ENCODE assay signal across 25 cellular contexts in genomic region chr17:1873418-1873817, GRCh38. TPM values are rescaled to one million over a fixed set of nuclear protein-coding genes. Genes with fewer than 3 reads are reported as not detected.
DNase-seq lines count a peak whose midpoint lies in the region; ATAC-seq and TF ChIP-seq lines count a peak whose summit lies in the region.
"Had no signal": no experiment of that assay in that cellular context is flagged by ENCODE, and none has a peak within 500 bp of the region (broad histone marks: within the 10 kb centered on the region; RNA-seq: fewer than 3 reads in every experiment).

No MANE protein-coding gene starts in this region.

- no TSS peak for BruUV-seq in PC-3 (replicated peaks; lab: Mats Ljungman, UMichigan)
- no TSS peak for BruUV-seq in MCF 10A (replicated peaks; lab: Mats Ljungman, UMichigan)

- no peaks in the 10 kb centered on the region for H3K9me3 Mint-ChIP-seq in activated CD8-positive, alpha-beta memory T cell treated with anti-CD3 and anti-CD28 coated beads, Interleukin-2, amount 10 ng/mL, durations not matched to agents 7 days and 5 days (ENCODE audit: low read depth)
- H3K9me3 Mint-ChIP-seq in activated naive CD4-positive, alpha-beta T cell treated with anti-CD3 and anti-CD28 coated beads, Interleukin-2, amount 50 U/mL, for 24 hours, result no peaks in the 10 kb centered on the region
- no peaks in the 10 kb centered on the region for H3K9me3 Mint-ChIP-seq in stimulated activated memory B cell treated with anti-CD40 and anti-IgM and Interleukin-4, amounts not matched to agents 10 μg/mL and 1 μg/mL and 100 μg/mL, for 72 hours
- H3K9me3 Mint-ChIP-seq in MCF 10A (ENCODE audit: unreplicated experiment), result no peaks in the 10 kb centered on the region
- H3K9me3 Mint-ChIP-seq: dendritic cell treated with granulocyte-macrophage colony-stimulating factor and Interleukin-4, amounts not matched to agents 40 ng/mL and 50 ng/mL, for 4 days had no signal

- no peak for DNase-seq in activated CD8-positive, alpha-beta memory T cell treated with anti-CD3 and anti-CD28 coated beads, Interleukin-2, amount 10 ng/mL, durations not matched to agents 7 days and 5 days
- DNase-seq in activated CD8-positive, alpha-beta memory T cell treated with anti-CD3 and anti-CD28 coated beads, Interleukin-2, amount 50 U/mL, for 4 hours, result no peak
- peak; percentile 32 for DNase-seq in GM20000 (ENCODE audit: low spot score)
- DNase-seq in PC-3, result no peak
- DNase-seq in mucosa of gallbladder (ENCODE audit: low spot score), result no peak
- DNase-seq in MCF 10A (ENCODE audit: unreplicated experiment), result no peak
- DNase-seq: DMS 273 treated with DMSO at 0.1 percent for 48 hours, foreskin melanocyte, hypothalamus, islet precursor cell, NCI-H146, NCI-H2171 treated with DMSO at 0.1 percent for 48 hours, NCI-H748 treated with DMSO at 0.1 percent for 48 hours, OCI-M1, SIG-M5, sigmoid colon, WERI-Rb-1 had no signal

- peaks cover 60% of the 10 kb centered on the region for H3K4me1 Mint-ChIP-seq in activated CD8-positive, alpha-beta memory T cell treated with anti-CD3 and anti-CD28 coated beads, Interleukin-2, amount 10 ng/mL, durations not matched to agents 7 days and 5 days
- peaks cover 66% of the 10 kb centered on the region for H3K4me1 Mint-ChIP-seq in activated naive CD4-positive, alpha-beta T cell treated with anti-CD3 and anti-CD28 coated beads, Interleukin-2, amount 50 U/mL, for 24 hours
- H3K4me1 Mint-ChIP-seq in stimulated activated memory B cell treated with anti-CD40 and anti-IgM and Interleukin-4, amounts not matched to agents 10 μg/mL and 1 μg/mL and 100 μg/mL, for 72 hours, result no peaks in the 10 kb centered on the region
- no peaks in the 10 kb centered on the region for H3K4me1 Mint-ChIP-seq in MCF 10A (ENCODE audit: insufficient read depth, unreplicated experiment)

- no peak overlapping the region for H3K4me2 ChIP-seq in PC-3 (ENCODE audit: low read length)
- H3K4me2 ChIP-seq: A549, BLaER1 had no signal

- H3K4me3 Mint-ChIP-seq in activated CD8-positive, alpha-beta memory T cell treated with anti-CD3 and anti-CD28 coated beads, Interleukin-2, amount 10 ng/mL, durations not matched to agents 7 days and 5 days, result peak overlapping the region; percentile 11
- H3K4me3 Mint-ChIP-seq in activated naive CD4-positive, alpha-beta T cell treated with anti-CD3 and anti-CD28 coated beads, Interleukin-2, amount 50 U/mL, for 24 hours, result peak overlapping the region; percentile 79
- no peak overlapping the region for H3K4me3 Mint-ChIP-seq in stimulated activated memory B cell treated with anti-CD40 and anti-IgM and Interleukin-4, amounts not matched to agents 10 μg/mL and 1 μg/mL and 100 μg/mL, for 72 hours
- H3K4me3 Mint-ChIP-seq in MCF 10A (ENCODE audit: unreplicated experiment), result no peak overlapping the region
- H3K4me3 Mint-ChIP-seq: dendritic cell treated with granulocyte-macrophage colony-stimulating factor and Interleukin-4, amounts not matched to agents 40 ng/mL and 50 ng/mL, for 4 days had no signal

- no peaks in the 10 kb centered on the region for H3K27me3 ChIP-seq in PC-3 (ENCODE audit: low read length)
- H3K27me3 ChIP-seq: BLaER1, breast epithelium, sigmoid colon had no signal

- intact Hi-C loops in PC-3 (cut with micrococcal nuclease) (no loop called here), MCF 10A (cut with micrococcal nuclease) (no loop called here)

- peak overlapping the region; percentile 77 for H3K27ac Mint-ChIP-seq in activated CD8-positive, alpha-beta memory T cell treated with anti-CD3 and anti-CD28 coated beads, Interleukin-2, amount 10 ng/mL, durations not matched to agents 7 days and 5 days
- H3K27ac Mint-ChIP-seq in activated naive CD4-positive, alpha-beta T cell treated with anti-CD3 and anti-CD28 coated beads, Interleukin-2, amount 50 U/mL, for 24 hours, result peak overlapping the region; percentile 91
- peak overlapping the region; percentile 26 for H3K27ac Mint-ChIP-seq in stimulated activated memory B cell treated with anti-CD40 and anti-IgM and Interleukin-4, amounts not matched to agents 10 μg/mL and 1 μg/mL and 100 μg/mL, for 72 hours
- no peak overlapping the region for H3K27ac Mint-ChIP-seq in MCF 10A (ENCODE audit: low read depth, unreplicated experiment)
- H3K27ac Mint-ChIP-seq: dendritic cell treated with granulocyte-macrophage colony-stimulating factor and Interleukin-4, amounts not matched to agents 40 ng/mL and 50 ng/mL, for 4 days had no signal

- peaks cover 57% of the 10 kb centered on the region for H3K36me3 Mint-ChIP-seq in activated CD8-positive, alpha-beta memory T cell treated with anti-CD3 and anti-CD28 coated beads, Interleukin-2, amount 10 ng/mL, durations not matched to agents 7 days and 5 days
- peaks cover 31% of the 10 kb centered on the region for H3K36me3 Mint-ChIP-seq in activated naive CD4-positive, alpha-beta T cell treated with anti-CD3 and anti-CD28 coated beads, Interleukin-2, amount 50 U/mL, for 24 hours
- H3K36me3 Mint-ChIP-seq in stimulated activated memory B cell treated with anti-CD40 and anti-IgM and Interleukin-4, amounts not matched to agents 10 μg/mL and 1 μg/mL and 100 μg/mL, for 72 hours, result peaks cover 64% of the 10 kb centered on the region
- H3K36me3 Mint-ChIP-seq in MCF 10A (ENCODE audit: insufficient read depth, unreplicated experiment), result peaks cover 85% of the 10 kb centered on the region

- no peak overlapping the region for H3K9ac ChIP-seq in PC-3 (ENCODE audit: low read length)
- H3K9ac ChIP-seq: BLaER1 had no signal

- TF ChIP-seq CTCF in GM20000 (IDR thresholded peaks at IDR 0.05; ENCODE audit: extremely low read depth, missing control alignments), result no peak
- TF ChIP-seq CTCF in PC-3 (conservative IDR thresholded peaks at IDR 0.05; ENCODE audit: low read depth, low read length), result no peak
- TF ChIP-seq CTCF in MCF 10A (IDR thresholded peaks at IDR 0.05; ENCODE audit: unreplicated experiment), result no peak

- no peaks in the 10 kb centered on the region for H3K4me1 ChIP-seq in PC-3 (ENCODE audit: insufficient read depth, low read length)
- H3K4me1 ChIP-seq: A549, breast epithelium, sigmoid colon had no signal

- H3K27me3 Mint-ChIP-seq in activated CD8-positive, alpha-beta memory T cell treated with anti-CD3 and anti-CD28 coated beads, Interleukin-2, amount 10 ng/mL, durations not matched to agents 7 days and 5 days, result no peaks in the 10 kb centered on the region
- no peaks in the 10 kb centered on the region for H3K27me3 Mint-ChIP-seq in activated naive CD4-positive, alpha-beta T cell treated with anti-CD3 and anti-CD28 coated beads, Interleukin-2, amount 50 U/mL, for 24 hours
- H3K27me3 Mint-ChIP-seq in stimulated activated memory B cell treated with anti-CD40 and anti-IgM and Interleukin-4, amounts not matched to agents 10 μg/mL and 1 μg/mL and 100 μg/mL, for 72 hours, result no peaks in the 10 kb centered on the region
- H3K27me3 Mint-ChIP-seq in MCF 10A (ENCODE audit: insufficient read depth, unreplicated experiment), result no peaks in the 10 kb centered on the region
- H3K27me3 Mint-ChIP-seq: dendritic cell treated with granulocyte-macrophage colony-stimulating factor and Interleukin-4, amounts not matched to agents 40 ng/mL and 50 ng/mL, for 4 days had no signal

- no peaks in the 10 kb centered on the region for H4K20me1 ChIP-seq in PC-3 (ENCODE audit: low read length)
- H4K20me1 ChIP-seq: BLaER1 had no signal

- CTCF ChIA-PET in activated CD8-positive, alpha-beta memory T cell treated with anti-CD3 and anti-CD28 coated beads, Interleukin-2, amount 10 ng/mL, durations not matched to agents 7 days and 5 days (lab: Charles Lee), result interaction anchor here (0.9 to 1.7 kb wide), 2 partner anchors 10 to 20 kb away, joined by 5 to 6 read pairs; no protein-coding TSS in a partner anchor
- CTCF ChIA-PET in PC-3 (lab: Charles Lee) (no interaction called here), MCF 10A (lab: Yijun Ruan, JAX) (no interaction called here)

- H3K9me2 ChIP-seq in PC-3 (replicated peaks; ENCODE audit: low read length), result no peaks in the 10 kb centered on the region

- no peaks in the 10 kb centered on the region for H3K79me2 ChIP-seq in PC-3 (ENCODE audit: low read length)

- peaks cover 7% of the 10 kb centered on the region; the same call in 1 of the 2 replicates for H3K36me3 ChIP-seq in PC-3 (ENCODE audit: low read depth, low read length)
- H3K36me3 ChIP-seq: breast epithelium had no signal

- H2AFZ ChIP-seq in PC-3 (ENCODE audit: low read length), result no peak overlapping the region

- H3K4me3 ChIP-seq in PC-3 (ENCODE audit: low read length), result no peak overlapping the region
- H3K4me3 ChIP-seq: A549, BLaER1, breast epithelium, lung, sigmoid colon had no signal

- ATAC-seq in activated CD8-positive, alpha-beta memory T cell treated with anti-CD3 and anti-CD28 coated beads, Interleukin-2, amount 10 ng/mL, durations not matched to agents 7 days and 5 days, result peak; percentile 52
- ATAC-seq in stimulated activated memory B cell treated with anti-CD40 and anti-IgM and Interleukin-4, amounts not matched to agents 10 μg/mL and 1 μg/mL and 100 μg/mL, for 72 hours, result no peak
- no peak for ATAC-seq in PC-3
- ATAC-seq: A549, HCT116 had no signal

- H3F3A ChIP-seq in PC-3 (ENCODE audit: low read length, unreplicated experiment), result no peaks in the 10 kb centered on the region

- no peak overlapping the region for H3K27ac ChIP-seq in PC-3 (ENCODE audit: low read length)
- H3K27ac ChIP-seq: A549, BLaER1, breast epithelium, sigmoid colon, WERI-Rb-1 had no signal

- no peaks in the 10 kb centered on the region for H3K9me3 ChIP-seq in PC-3 (ENCODE audit: low read length)
- H3K9me3 ChIP-seq: A549, BLaER1, breast epithelium, sigmoid colon had no signal

- POLR2A ChIA-PET in PC-3 (lab: Charles Lee; ENCODE audit: unreplicated experiment), result no interaction called here
- POLR2A ChIA-PET in MCF 10A (lab: Yijun Ruan, JAX), result no interaction called here

RNA-seq across cellular contexts. Expression of gene RPA1, which starts 43.6 kb away (rescaled TPM):
- total RNA-seq in activated CD8-positive, alpha-beta memory T cell treated with anti-CD3 and anti-CD28 coated beads, Interleukin-2, amount 10 ng/mL, durations not matched to agents 7 days and 5 days, result 100 to 1,000 TPM; 196 to 249 TPM
- 69.1 and 75.5 TPM in 2 replicates for total RNA-seq in PC-3 (2014; rRNA removed)
- 85.6 TPM for total RNA-seq in mucosa of gallbladder
- total RNA-seq in MCF 10A (2022), result 60.3 and 62.7 TPM in 2 replicates

RNA-seq across cellular contexts. Expression of gene SMYD4, which starts 43.7 kb away (rescaled TPM):
- total RNA-seq in activated CD8-positive, alpha-beta memory T cell treated with anti-CD3 and anti-CD28 coated beads, Interleukin-2, amount 10 ng/mL, durations not matched to agents 7 days and 5 days, result 10 to 100 TPM; 34.7 to 45.4 TPM
- total RNA-seq in PC-3 (2014; rRNA removed), result 8.1 and 9.3 TPM in 2 replicates
- 13.2 TPM for total RNA-seq in mucosa of gallbladder
- total RNA-seq in MCF 10A (2022), result 8.3 and 13.6 TPM in 2 replicates

Comparison
In these comparisons a context has a peak if more than half of its experiments do, and no peak if none do; other contexts are left out.
1. H3K4me3 Mint-ChIP-seq: peak in activated CD8-positive, alpha-beta memory T cell treated with anti-CD3 and anti-CD28 coated beads, Interleukin-2, amount 10 ng/mL, durations not matched to agents 7 days and 5 days (single experiment) and activated naive CD4-positive, alpha-beta T cell treated with anti-CD3 and anti-CD28 coated beads, Interleukin-2, amount 50 U/mL, for 24 hours (single experiment); none in stimulated activated memory B cell treated with anti-CD40 and anti-IgM and Interleukin-4, amounts not matched to agents 10 μg/mL and 1 μg/mL and 100 μg/mL, for 72 hours (single experiment) and MCF 10A (single experiment).